32 cellular contexts compared by ENCODE assay signal in the genomic region with DNA sequence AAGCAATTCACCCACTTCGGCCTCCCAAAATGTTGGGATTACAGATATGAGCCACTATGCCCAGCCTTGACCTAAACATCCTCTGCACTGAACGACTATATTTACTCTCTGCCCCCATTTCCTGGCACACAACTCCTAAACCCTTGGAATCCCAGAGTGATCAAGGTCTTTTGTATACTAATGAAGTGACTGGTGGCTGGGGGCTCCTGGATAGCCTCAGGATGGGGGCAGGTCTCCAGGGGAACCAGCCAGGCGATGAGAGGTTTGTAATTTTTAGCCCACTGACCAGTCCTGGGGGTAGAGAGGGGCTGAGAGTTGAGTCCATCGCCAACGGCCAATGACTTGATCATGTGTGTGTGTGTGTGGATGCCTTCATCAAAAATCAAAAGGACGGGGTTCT.
"Had no signal": no experiment of that assay in that cellular context is flagged by ENCODE, and none has a peak within 500 bp of the region (broad histone marks: within the 10 kb centered on the region; RNA-seq: fewer than 3 reads in every experiment).

No MANE protein-coding gene starts in this region.

- H3K9me3 Mint-ChIP-seq: activated CD8-positive, alpha-beta T cell treated with anti-CD3 and anti-CD28 coated beads for 36 hours; activated naive CD4-positive, alpha-beta T cell treated with anti-CD3 and anti-CD28 coated beads for 36 hours; activated T-cell treated with anti-CD3 and anti-CD28 coated beads, Interleukin-2, amount 50 U/mL, for 4 hours; activated T-helper 1 cell treated with anti-CD3 and anti-CD28 coated beads, Interleukin-12 subunit alpha, Interleukin-12 subunit beta, Interleukin-2, Interleukin-4 antibody, amounts not matched to agents 30 ng/mL and 10 ng/mL and 1 ng/mL, durations not matched to agents 14 hours and 24 hours and 36 hours had no signal

- H3K4me2 ChIP-seq: KMS-11 had no signal

- H3K36me3 ChIP-seq: brain microvascular endothelial cell, Peyer's patch, WERI-Rb-1 had no signal

- H3K4me1 ChIP-seq: Peyer's patch had no signal

- ATAC-seq: activated CD8-positive, alpha-beta T cell treated with anti-CD3 and anti-CD28 coated beads for 36 hours; activated naive CD8-positive, alpha-beta T cell treated with anti-CD3 and anti-CD28 coated beads, Interleukin-2, amount 50 U/mL, for 24 hours; activated T-cell treated with anti-CD3 and anti-CD28 coated beads, Interleukin-2, amount 50 U/mL, for 4 hours had no signal

- H3K9me3 ChIP-seq: Peyer's patch had no signal

- H3K27ac Mint-ChIP-seq: activated CD4-positive, alpha-beta T cell treated with anti-CD3 and anti-CD28 coated beads, Interleukin-2, amount 10 ng/mL, durations not matched to agents 24 days and 14 days; activated CD8-positive, alpha-beta T cell treated with anti-CD3 and anti-CD28 coated beads for 36 hours; activated naive CD4-positive, alpha-beta T cell treated with anti-CD3 and anti-CD28 coated beads for 36 hours; activated naive CD8-positive, alpha-beta T cell; activated naive CD8-positive, alpha-beta T cell treated with anti-CD3 and anti-CD28 coated beads, Interleukin-2, amount 50 U/mL, for 24 hours; activated T-helper 1 cell treated with anti-CD3 and anti-CD28 coated beads, Interleukin-12 subunit alpha, Interleukin-12 subunit beta, Interleukin-2, Interleukin-4 antibody, amounts not matched to agents 30 ng/mL and 10 ng/mL and 1 ng/mL, durations not matched to agents 14 hours and 24 hours and 36 hours had no signal

- H3K9ac ChIP-seq: KMS-11 had no signal

- H3K27me3 ChIP-seq: brain microvascular endothelial cell, Peyer's patch had no signal

- DNase-seq: activated CD4-positive, alpha-beta T cell treated with anti-CD3 and anti-CD28 coated beads, Interleukin-2, amount 10 ng/mL, durations not matched to agents 24 days and 14 days; activated CD4-positive, alpha-beta T cell treated with anti-CD3 and anti-CD28 coated beads, Interleukin-2, amount 50 U/mL, for 4 hours; activated CD8-positive, alpha-beta T cell treated with anti-CD3 and anti-CD28 coated beads for 36 hours; activated gamma-delta T cell treated with Interleukin-2 at 50 U/mL for 16 hours; activated naive CD4-positive, alpha-beta T cell treated with anti-CD3 and anti-CD28 coated beads for 36 hours; activated naive CD8-positive, alpha-beta T cell treated with anti-CD3 and anti-CD28 coated beads, Interleukin-2, amount 50 U/mL, for 24 hours; activated T-cell treated with anti-CD3 and anti-CD28 coated beads for 4 hours; activated T-cell treated with anti-CD3 and anti-CD28 coated beads, Interleukin-2, amount 50 U/mL, for 4 hours; aorta; brain microvascular endothelial cell; central memory CD4-positive, alpha-beta T cell; NCI-H1092 treated with DMSO at 0.1 percent for 48 hours; NCI-H1417; NCI-H146; NCI-H187; NCI-H2029 treated with DMSO at 0.1 percent for 48 hours; NCI-H2107; NCI-H2171; NCI-H510A; NCI-H526; NCI-H748 treated with DMSO at 0.1 percent for 48 hours; NK-92 treated with Interleukin-12 subunit alpha and Interleukin-12 subunit beta, amount 100 ng/mL, for 24 hours; PC-3; Peyer's patch; Right ventricle myocardium superior; RPMI8226; SW 1271; T1000; WERI-Rb-1 had no signal

- H3K27ac ChIP-seq: brain microvascular endothelial cell, KMS-11, Peyer's patch, WERI-Rb-1 had no signal

- H3K4me3 ChIP-seq: Peyer's patch had no signal

- H3K4me3 Mint-ChIP-seq: activated CD4-positive, alpha-beta T cell treated with anti-CD3 and anti-CD28 coated beads, Interleukin-2, amount 10 ng/mL, durations not matched to agents 24 days and 14 days; activated CD8-positive, alpha-beta T cell treated with anti-CD3 and anti-CD28 coated beads for 36 hours; activated naive CD4-positive, alpha-beta T cell treated with anti-CD3 and anti-CD28 coated beads for 36 hours; activated naive CD8-positive, alpha-beta T cell; activated naive CD8-positive, alpha-beta T cell treated with anti-CD3 and anti-CD28 coated beads, Interleukin-2, amount 50 U/mL, for 24 hours; activated T-cell treated with anti-CD3 and anti-CD28 coated beads, Interleukin-2, amount 50 U/mL, for 4 hours; activated T-helper 1 cell treated with anti-CD3 and anti-CD28 coated beads, Interleukin-12 subunit alpha, Interleukin-12 subunit beta, Interleukin-2, Interleukin-4 antibody, amounts not matched to agents 30 ng/mL and 10 ng/mL and 1 ng/mL, durations not matched to agents 14 hours and 24 hours and 36 hours had no signal
